In the genomic region with DNA sequence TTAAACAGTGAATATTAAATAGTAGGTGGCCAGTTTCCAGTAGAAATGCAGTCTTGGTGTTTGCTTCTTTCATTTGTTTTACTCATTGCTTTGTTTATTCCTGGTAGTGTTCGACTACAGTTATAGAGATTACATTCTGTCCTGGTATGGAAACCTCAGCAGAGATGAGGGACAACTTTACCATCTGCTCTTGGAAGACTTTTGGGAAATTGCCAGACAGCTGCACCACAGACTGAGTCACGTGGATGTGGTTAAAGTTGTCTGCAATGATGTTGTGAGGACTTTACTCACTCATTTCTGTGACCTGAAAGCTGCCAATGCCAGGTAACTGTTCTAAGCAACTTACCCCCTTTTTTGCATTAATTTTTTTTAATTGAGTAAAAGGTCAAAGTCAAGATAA, we compare ENCODE assay signal across 8 cellular contexts. TPM values are rescaled to one million over a fixed set of nuclear protein-coding genes. Genes with fewer than 3 reads are reported as not detected.
DNase-seq lines count a peak whose midpoint lies in the region; ATAC-seq, FAIRE-seq and TF ChIP-seq lines count a peak whose summit lies in the region.
"Not testable (repeated sequence)": the region's sequence is repeated elsewhere in the genome, so short reads cannot be mapped to it uniquely, and the experiment has no call there.

No MANE protein-coding gene starts in this region.

- H3K4me3 ChIP-seq in SK-N-MC: peak overlapping the region; percentile 52; the same call in 1 of the 2 replicates
- H3K4me3 ChIP-seq in K562: not testable (repeated sequence)

- H3K27me3 Mint-ChIP-seq in natural killer cell (ENCODE audit: low read depth in 2 of 2): not testable (repeated sequence)

- not testable (repeated sequence) for TF ChIP-seq POLR2A in K562 (conservative IDR thresholded peaks at IDR 0.05)

- not testable (repeated sequence) for H3K9me3 ChIP-seq in SK-N-MC (ENCODE audit: low read depth, low read length); K562 (replicated peaks; ENCODE audit: control insufficient read depth, insufficient read depth, low read depth, low read length)

- H3K27ac Mint-ChIP-seq in natural killer cell: peak overlapping the region in 1 of 2 donors; percentile 21

- not testable (repeated sequence) for H3K9ac ChIP-seq in SK-N-MC (ENCODE audit: insufficient read length); K562 (ENCODE audit: insufficient read depth in 1 of 2, low read depth in 2 of 2, low read length in 2 of 2)

- H3K79me2 ChIP-seq in K562 (ENCODE audit: control insufficient read depth, insufficient read depth, low read length): not testable (repeated sequence)

- peaks cover 3 to 25% of the 10 kb centered on the region in 2 experiments; a peak in 4 of 5 replicates for H3K4me1 ChIP-seq in K562 (replicated peaks in 1 of 2; ENCODE audit: control insufficient read depth in 2 of 2, insufficient read depth in 2 of 2, low read length in 2 of 2)

- H3K27ac ChIP-seq in SK-N-MC: peak overlapping the region; percentile 75; the same call in 1 of the 2 replicates
- H3K27ac ChIP-seq in K562 (ENCODE audit: extremely low read depth, low read depth, low read length): not testable (repeated sequence)

- not testable (repeated sequence) for H2AFZ ChIP-seq in K562 (ENCODE audit: low read depth, low read length)

- not testable (repeated sequence) for H4K20me1 ChIP-seq in K562 (replicated peaks; ENCODE audit: control insufficient read depth, insufficient read depth, low read length)

- not testable (repeated sequence) for TF ChIP-seq CTCF in K562 (IDR thresholded peaks at IDR 0.05 in 2 of 3, conservative IDR thresholded peaks at IDR 0.05 in 1 of 3; ENCODE audit: insufficient read depth in 2 of 3, low read depth in 1 of 3, low read length in 3 of 3); natural killer cell (IDR thresholded peaks at IDR 0.05)

- DNase-seq in ACHN (peak; percentile 40), ELR (ENCODE audit: low read depth) (peak; percentile 78), NCI-H1092 treated with DMSO at 0.1 percent for 48 hours (lab: John Stamatoyannopoulos, UW) (peak; percentile 4), K562 (ENCODE audit: extremely low read depth in 1 of 4, low spot score in 3 of 4) (peak in 1 of 4 experiments; percentile 15), globus pallidus (ENCODE audit: low spot score) (peak; percentile 38)
- not testable (repeated sequence) for DNase-seq in SK-N-MC (ENCODE audit: low read depth, low spot score); natural killer cell

- intact Hi-C loops in K562 (cut with micrococcal nuclease); natural killer cell (cut with micrococcal nuclease): not testable (repeated sequence)

- not testable (repeated sequence) for H3K36me3 Mint-ChIP-seq in natural killer cell

- WGBS in K562 (ENCODE audit: insufficient coverage, low coverage, missing lambda C conversion rate): 9% methylated on average over 2 of the region's 2 CpGs

- BruUV-seq in K562 (replicated peaks; lab: Mats Ljungman, UMichigan): not testable (repeated sequence)

- not testable (repeated sequence) for H3K4me2 ChIP-seq in K562 (ENCODE audit: insufficient read depth, low read length)

- peak; percentile 98 for FAIRE-seq in K562 (lab: Jason Lieb, UNC)

- not testable (repeated sequence) for H3K9me3 Mint-ChIP-seq in natural killer cell

- in situ Hi-C loops in ACHN (cut with HindIII; ENCODE audit: low pct_ligation_motif_present, low pct_unique_long_range_greater_than_20kb, low sequenced_read_pairs); K562 (cut with MboI): not testable (repeated sequence)

- TF ChIP-seq EP300 in K562 (IDR thresholded peaks at IDR 0.05; ENCODE audit: low read length): not testable (repeated sequence)

- CTCF ChIA-PET in K562 (lab: Yijun Ruan, JAX; ENCODE audit: low intra/inter-chr PET ratio): not testable (repeated sequence)

- ATAC-seq in HG02642 (IDR thresholded peaks at IDR 0.05; ENCODE audit: poor library complexity, unreplicated experiment) (peak; percentile 57), K562 (peak; percentile 65), natural killer cell (peak in 2 of 3 donors; percentile 38 to 60)

- H3K9me1 ChIP-seq in K562 (ENCODE audit: control insufficient read depth, insufficient read depth, low read length): not testable (repeated sequence)

- H3K36me3 ChIP-seq in SK-N-MC (ENCODE audit: insufficient read depth, low read length); K562 (ENCODE audit: control insufficient read depth, insufficient read depth, low read length): not testable (repeated sequence)

- POLR2A ChIA-PET in K562 (lab: Yijun Ruan, JAX): not testable (repeated sequence)

- not testable (repeated sequence) for TF ChIP-seq RAD21 in K562 (CRISPR knock-in tag; conservative IDR thresholded peaks at IDR 0.05 in 1 of 2, IDR thresholded peaks at IDR 0.05 in 1 of 2)

- peaks cover 10 to 13% of the 10 kb centered on the region in 2 donors for H3K4me1 Mint-ChIP-seq in natural killer cell

- H3K27me3 ChIP-seq in K562 (ENCODE audit: control insufficient read depth in 2 of 2, insufficient read depth in 2 of 2, low read length in 2 of 2): not testable (repeated sequence)

- H3K4me3 Mint-ChIP-seq in natural killer cell: not testable (repeated sequence)

TF ChIP-seq in K562, 482 proteins besides CTCF, POLR2A, EP300 and RAD21 (continues in another document):
- TF ChIP-seq SMARCE1 (IDR thresholded peaks at IDR 0.05): peak; percentile 26; the same call in 1 of the 2 replicates
- TF ChIP-seq CBFA2T3 (IDR thresholded peaks at IDR 0.05): peak; percentile 31; the same call in 1 of the 2 replicates
- TF ChIP-seq FOSL1 (tag; conservative IDR thresholded peaks at IDR 0.05): peak; percentile 46
- TF ChIP-seq, protein P1, sequence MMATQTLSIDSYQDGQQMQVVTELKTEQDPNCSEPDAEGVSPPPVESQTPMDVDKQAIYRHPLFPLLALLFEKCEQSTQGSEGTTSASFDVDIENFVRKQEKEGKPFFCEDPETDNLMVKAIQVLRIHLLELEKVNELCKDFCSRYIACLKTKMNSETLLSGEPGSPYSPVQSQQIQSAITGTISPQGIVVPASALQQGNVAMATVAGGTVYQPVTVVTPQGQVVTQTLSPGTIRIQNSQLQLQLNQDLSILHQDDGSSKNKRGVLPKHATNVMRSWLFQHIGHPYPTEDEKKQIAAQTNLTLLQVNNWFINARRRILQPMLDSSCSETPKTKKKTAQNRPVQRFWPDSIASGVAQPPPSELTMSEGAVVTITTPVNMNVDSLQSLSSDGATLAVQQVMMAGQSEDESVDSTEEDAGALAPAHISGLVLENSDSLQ (IDR thresholded peaks at IDR 0.05): peak; percentile 27; the same call in 1 of the 2 replicates
- peak; percentile 39; the same call in 1 of the 2 replicates for TF ChIP-seq CBFA2T2 (conservative IDR thresholded peaks at IDR 0.05)
- peak; percentile 86 for TF ChIP-seq NFIC (IDR thresholded peaks at IDR 0.05)
- TF ChIP-seq, protein P2, sequence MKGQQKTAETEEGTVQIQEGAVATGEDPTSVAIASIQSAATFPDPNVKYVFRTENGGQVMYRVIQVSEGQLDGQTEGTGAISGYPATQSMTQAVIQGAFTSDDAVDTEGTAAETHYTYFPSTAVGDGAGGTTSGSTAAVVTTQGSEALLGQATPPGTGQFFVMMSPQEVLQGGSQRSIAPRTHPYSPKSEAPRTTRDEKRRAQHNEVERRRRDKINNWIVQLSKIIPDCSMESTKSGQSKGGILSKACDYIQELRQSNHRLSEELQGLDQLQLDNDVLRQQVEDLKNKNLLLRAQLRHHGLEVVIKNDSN (CRISPR knock-in tag; IDR thresholded peaks at IDR 0.05): peak; percentile 33; the same call in 1 of the 2 replicates
- peak; percentile 31; the same call in 1 of the 2 replicates for TF ChIP-seq SMAD4 (CRISPR knock-in tag; conservative IDR thresholded peaks at IDR 0.05)

RNA-seq across cellular contexts. Expression of a gene that starts 49.3 kb away (rescaled TPM):
- 50.4 and 67.3 TPM in 2 replicates for total RNA-seq in K562 (2011; cell fraction: chromatin; rRNA removed; ENCODE audit: low replicate concordance)
- 12.7 and 16.2 TPM in 2 replicates for total RNA-seq in K562 (2011; cell fraction: nucleolus; rRNA removed)
- 27.6 and 33.9 TPM in 2 replicates for total RNA-seq in K562 (2011; cell fraction: nucleoplasm; rRNA removed)
- total RNA-seq in K562 (2014; rRNA removed) (9.4 and 10.4 TPM in 2 replicates), K562 (2014; rRNA removed; fragmentation: Illumina TruSeq; extraction: Trizol) (15.5 and 18.0 TPM in 2 replicates), K562 (2015; rRNA removed; fragmentation: Illumina TruSeq; extraction: Trizol) (12.7 and 14.4 TPM in 2 replicates), K562 (2021) (12.6 and 14.4 TPM in 2 replicates), natural killer cell (10 to 100 TPM; 15.5 to 18.0 (median 16.6) TPM)
- polyA plus RNA-seq in K562 (2011; rRNA removed) (21.9 and 23.4 TPM in 2 replicates), K562 (2014; fragmentation: Illumina TruSeq; extraction: Trizol) (10.4 and 13.3 TPM in 2 replicates), K562 (2014; fragmentation: Nextera tagmentation; extraction: Ambion mirVana) (1 to 10 TPM; 2.5 TPM), K562 (2014; rRNA removed) (9.5 and 9.6 TPM in 2 replicates)
- polyA plus RNA-seq in K562 (2011; cell fraction: cytosol; rRNA removed): 2.3 and 9.1 TPM in 2 replicates
- 13.5 and 17.9 TPM in 2 replicates for polyA plus RNA-seq in K562 (2011; cell fraction: nucleus; rRNA removed)
- 6.5 and 10.3 TPM in 2 replicates for polyA plus RNA-seq in K562 (2012)
- 57.4 and 75.6 TPM in 2 replicates for polyA minus RNA-seq in K562 (2011; rRNA and poly(A)+ RNA removed)
- polyA minus RNA-seq in K562 (2011; cell fraction: cytosol; rRNA and poly(A)+ RNA removed): 14.9 and 15.0 TPM in 2 replicates
- polyA minus RNA-seq in K562 (2011; cell fraction: nucleus; rRNA and poly(A)+ RNA removed): 11.8 and 26.8 TPM in 2 replicates

RNA-seq across cellular contexts. Expression of a gene that starts 54.9 kb away (rescaled TPM):
- 13.8 and 79.1 TPM in 2 replicates for total RNA-seq in K562 (2011; cell fraction: chromatin; rRNA removed; ENCODE audit: low replicate concordance)
- 7.0 and 11.4 TPM in 2 replicates for total RNA-seq in K562 (2011; cell fraction: nucleolus; rRNA removed)
- 19.9 and 32.4 TPM in 2 replicates for total RNA-seq in K562 (2011; cell fraction: nucleoplasm; rRNA removed)
- 19.9 and 22.0 TPM in 2 replicates for total RNA-seq in K562 (2014; rRNA removed)
- total RNA-seq in K562 (2014; rRNA removed; fragmentation: Illumina TruSeq; extraction: Trizol): 57.7 and 68.7 TPM in 2 replicates
- 51.3 and 57.5 TPM in 2 replicates for total RNA-seq in K562 (2015; rRNA removed; fragmentation: Illumina TruSeq; extraction: Trizol)
- 42.7 and 44.6 TPM in 2 replicates for total RNA-seq in K562 (2021)
- 48.0 and 57.8 TPM in 2 replicates for polyA plus RNA-seq in K562 (2011; rRNA removed)
- polyA plus RNA-seq in K562 (2011; cell fraction: cytosol; rRNA removed): 9.1 and 19.2 TPM in 2 replicates
- 14.3 and 16.2 TPM in 2 replicates for polyA plus RNA-seq in K562 (2011; cell fraction: nucleus; rRNA removed)
- 23.9 and 27.7 TPM in 2 replicates for polyA plus RNA-seq in K562 (2012)
- polyA plus RNA-seq in K562 (2014; fragmentation: Illumina TruSeq; extraction: Trizol): 35.7 and 44.4 TPM in 2 replicates
- 10 to 100 TPM; 17.3 to 42.7 TPM for polyA plus RNA-seq in K562 (2014; fragmentation: Nextera tagmentation; extraction: Ambion mirVana)
- polyA plus RNA-seq in K562 (2014; rRNA removed): 21.3 and 24.6 TPM in 2 replicates
- 82.2 and 111 TPM in 2 replicates for polyA minus RNA-seq in K562 (2011; rRNA and poly(A)+ RNA removed)
- 22.3 and 34.3 TPM in 2 replicates for polyA minus RNA-seq in K562 (2011; cell fraction: cytosol; rRNA and poly(A)+ RNA removed)
- 14.9 and 27.8 TPM in 2 replicates for polyA minus RNA-seq in K562 (2011; cell fraction: nucleus; rRNA and poly(A)+ RNA removed)
- 10 to 100 TPM; 25.7 to 30.5 (median 25.9) TPM for total RNA-seq in natural killer cell
